Comparison of ENCODE assay signal across 11 cellular contexts in genomic region chr3:169026543-169027181, GRCh38.
A peak's percentile ranks its signal among the peaks of the same experiment; 100 is the strongest.
DNase-seq lines count a peak whose midpoint lies in the region; ATAC-seq and TF ChIP-seq lines count a peak whose summit lies in the region.
"Had no signal": no experiment of that assay in that cellular context is flagged by ENCODE, and none has a peak within 500 bp of the region (broad histone marks: within the 10 kb centered on the region; RNA-seq: fewer than 3 reads in every experiment).

No MANE protein-coding gene starts in this region.

- peak overlapping the region; percentile 69 for H3K27ac ChIP-seq in RWPE2 (ENCODE audit: poor library complexity, severe bottlenecking)
- H3K27ac ChIP-seq: neutrophil had no signal

- no peaks in the 10 kb centered on the region for H3K9me3 ChIP-seq in RWPE2 (ENCODE audit: severe bottlenecking)
- H3K9me3 ChIP-seq in skeletal muscle satellite cell (replicated peaks; ENCODE audit: low read length): no peaks in the 10 kb centered on the region
- H3K9me3 ChIP-seq: neutrophil had no signal

- TF ChIP-seq CTCF in HFFc6 (IDR thresholded peaks at IDR 0.05) (no peak), RWPE2 (IDR thresholded peaks at IDR 0.05; ENCODE audit: poor library complexity, severe bottlenecking) (no peak), fibroblast of pulmonary artery (IDR thresholded peaks at IDR 0.05; ENCODE audit: low read length, missing control alignments) (no peak)

- H3K9me3 Mint-ChIP-seq in HFFc6: no peaks in the 10 kb centered on the region

- DNase-seq in HFFc6 (peak; percentile 91), RWPE2 (ENCODE audit: low spot score) (no peak), fibroblast of pulmonary artery (ENCODE audit: low read depth) (peak; percentile 93), superior temporal gyrus (ENCODE audit: extremely low spot score) (no peak), NCI-H2029 (lab: John Stamatoyannopoulos, UW) (no peak)
- DNase-seq in effector CD8-positive, alpha-beta T cell (lab: John Stamatoyannopoulos, UW): no peak
- DNase-seq: activated gamma-delta T cell, head of caudate nucleus, NCI-H2171 treated with DMSO at 0.1 percent for 48 hours had no signal

- H3K27me3 Mint-ChIP-seq in HFFc6 (ENCODE audit: insufficient read depth): no peaks in the 10 kb centered on the region

- peak; percentile 91 for ATAC-seq in RWPE2 (ENCODE audit: low read depth)

- peak overlapping the region; percentile 72 for H3K4me3 Mint-ChIP-seq in HFFc6

- H3K27me3 ChIP-seq in RWPE2 (ENCODE audit: insufficient read depth, poor library complexity, severe bottlenecking) (no peaks in the 10 kb centered on the region), skeletal muscle satellite cell (ENCODE audit: control insufficient read depth, insufficient read depth, low read length) (no peaks in the 10 kb centered on the region)
- H3K27me3 ChIP-seq: neutrophil had no signal

- peaks cover 23% of the 10 kb centered on the region for H3K4me1 Mint-ChIP-seq in HFFc6 (ENCODE audit: low read depth)

- H3K9ac ChIP-seq in skeletal muscle satellite cell (ENCODE audit: low read depth, low read length): no peak overlapping the region

- no peaks in the 10 kb centered on the region for H3K36me3 ChIP-seq in RWPE2 (ENCODE audit: low read depth)
- H3K36me3 ChIP-seq in skeletal muscle satellite cell (ENCODE audit: insufficient read depth, low read length): no peaks in the 10 kb centered on the region
- H3K36me3 ChIP-seq: neutrophil had no signal

- H3K4me3 ChIP-seq in RWPE2 (ENCODE audit: severe bottlenecking): no peak overlapping the region
- H3K4me3 ChIP-seq in fibroblast of pulmonary artery (replicated peaks; ENCODE audit: low read depth, low read length): peak overlapping the region; percentile 30
- peak overlapping the region; percentile 23 for H3K4me3 ChIP-seq in skeletal muscle satellite cell (ENCODE audit: low read length)

- H3K4me1 ChIP-seq in RWPE2 (ENCODE audit: insufficient read depth, poor library complexity, severe bottlenecking): peaks cover 18% of the 10 kb centered on the region
- H3K4me1 ChIP-seq in skeletal muscle satellite cell (ENCODE audit: control insufficient read depth, insufficient read depth, low read length): peaks cover 38% of the 10 kb centered on the region

- H3K27ac Mint-ChIP-seq in HFFc6: peak overlapping the region; percentile 51

- no peaks in the 10 kb centered on the region for H3K36me3 Mint-ChIP-seq in HFFc6 (ENCODE audit: low read depth)

- peak overlapping the region; percentile 75 for H3K4me2 ChIP-seq in skeletal muscle satellite cell (ENCODE audit: low read length)

Comparison
In these comparisons a context has a peak if more than half of its experiments do, and no peak if none do; other contexts are left out.
1. DNase-seq: peak in HFFc6 (single experiment) and fibroblast of pulmonary artery (single experiment); none in RWPE2 (single experiment), superior temporal gyrus (single experiment), NCI-H2029 (single experiment) and effector CD8-positive, alpha-beta T cell (single experiment).